In genomic region chr21:36756527-36756926, GRCh38 we compare ENCODE assay signal across 17 cellular contexts. TPM values are rescaled to one million over a fixed set of nuclear protein-coding genes. Genes with fewer than 3 reads are reported as not detected.
DNase-seq lines count a peak whose midpoint lies in the region; ATAC-seq, FAIRE-seq and TF ChIP-seq lines count a peak whose summit lies in the region.
"Had no signal": no experiment of that assay in that cellular context is flagged by ENCODE, and none has a peak within 500 bp of the region (broad histone marks: within the 10 kb centered on the region; RNA-seq: fewer than 3 reads in every experiment).

No MANE protein-coding gene starts in this region.

- H3K4me1 ChIP-seq in HepG2 (ENCODE audit: insufficient read depth, low read length) (no peaks in the 10 kb centered on the region), adrenal gland (replicated peaks in 1 of 2) (no peaks in the 10 kb centered on the region)
- H3K4me1 ChIP-seq: Peyer's patch, psoas muscle had no signal

- TF ChIP-seq POLR2A in HepG2 (IDR thresholded peaks at IDR 0.05; ENCODE audit: insufficient read depth in 1 of 2, low read depth in 2 of 2, low read length in 2 of 2) (no peak), adrenal gland (IDR thresholded peaks at IDR 0.05) (no peak)

- intact Hi-C loops in HepG2 (cut with micrococcal nuclease; ENCODE audit: unreplicated experiment) (no loop called here), adrenal gland (cut with DNase I) (no loop called here)

- CTCF ChIA-PET in HepG2 (lab: Yijun Ruan, JAX; ENCODE audit: low intra/inter-chr PET ratio, low total read pairs): no interaction called here

- TF ChIP-seq RAD21 in HepG2 (CRISPR knock-in tag; IDR thresholded peaks at IDR 0.05): no peak

- H3K79me2 ChIP-seq in HepG2 (ENCODE audit: insufficient read depth, low read length): no peaks in the 10 kb centered on the region

- ATAC-seq in HepG2 (no peak), GM19467 (IDR thresholded peaks at IDR 0.05; ENCODE audit: unreplicated experiment) (no peak)
- ATAC-seq in stimulated activated memory B cell treated with anti-CD40 and anti-IgM and Interleukin-4, amounts not matched to agents 10 μg/mL and 1 μg/mL and 100 μg/mL, for 72 hours: no peak
- ATAC-seq: activated CD8-positive, alpha-beta T cell treated with anti-CD3 and anti-CD28 coated beads, Interleukin-2, amount 10 ng/mL, durations not matched to agents 7 days and 5 days; body of pancreas; psoas muscle had no signal

- no peak overlapping the region for H2AFZ ChIP-seq in HepG2 (ENCODE audit: low read length)

- H3K27me3 ChIP-seq in HepG2 (ENCODE audit: control insufficient read depth in 1 of 2, insufficient read depth in 2 of 2, low read length in 2 of 2): no peaks in the 10 kb centered on the region
- H3K27me3 ChIP-seq in adrenal gland: no peaks in the 10 kb centered on the region
- H3K27me3 ChIP-seq: body of pancreas, Peyer's patch had no signal

- H3K4me3 ChIP-seq in LNCaP clone FGC (ENCODE audit: low read depth, low read length) (no peak overlapping the region), HepG2 (replicated peaks in 1 of 3; ENCODE audit: insufficient read depth in 1 of 3, low read depth in 2 of 3, low read length in 3 of 3) (no peak overlapping the region), adrenal gland (no peak overlapping the region)
- H3K4me3 ChIP-seq: body of pancreas, Peyer's patch, psoas muscle had no signal

- peaks cover 57% of the 10 kb centered on the region for H3K36me3 Mint-ChIP-seq in stimulated activated memory B cell treated with anti-CD40 and anti-IgM and Interleukin-4, amounts not matched to agents 10 μg/mL and 1 μg/mL and 100 μg/mL, for 72 hours

- H3K27ac Mint-ChIP-seq in stimulated activated memory B cell treated with anti-CD40 and anti-IgM and Interleukin-4, amounts not matched to agents 10 μg/mL and 1 μg/mL and 100 μg/mL, for 72 hours: no peak overlapping the region
- H3K27ac Mint-ChIP-seq: activated CD8-positive, alpha-beta T cell treated with anti-CD3 and anti-CD28 coated beads, Interleukin-2, amount 10 ng/mL, durations not matched to agents 7 days and 5 days; T-helper 1 cell treated with Interleukin-12 subunit alpha and Interleukin-12 subunit beta and Interleukin-4 antibody, amounts not matched to agents 30 μg/mL and 1 μg/mL, for 36 hours had no signal

- H3K9me3 Mint-ChIP-seq in stimulated activated memory B cell treated with anti-CD40 and anti-IgM and Interleukin-4, amounts not matched to agents 10 μg/mL and 1 μg/mL and 100 μg/mL, for 72 hours: no peaks in the 10 kb centered on the region
- H3K9me3 Mint-ChIP-seq: T-helper 1 cell treated with Interleukin-12 subunit alpha and Interleukin-12 subunit beta and Interleukin-4 antibody, amounts not matched to agents 30 μg/mL and 1 μg/mL, for 36 hours had no signal

- no peaks in the 10 kb centered on the region for H3K4me1 Mint-ChIP-seq in stimulated activated memory B cell treated with anti-CD40 and anti-IgM and Interleukin-4, amounts not matched to agents 10 μg/mL and 1 μg/mL and 100 μg/mL, for 72 hours

- FAIRE-seq in HepG2 (lab: Jason Lieb, UNC): no peak
- FAIRE-seq: endometrium had no signal

- TF ChIP-seq CTCF in LNCaP clone FGC (IDR thresholded peaks at IDR 0.05; ENCODE audit: control insufficient read depth, extremely low read depth, insufficient read depth) (no peak), HepG2 (CRISPR knock-in tag; IDR thresholded peaks at IDR 0.05) (no peak), adrenal gland (IDR thresholded peaks at IDR 0.05) (no peak)

- peak overlapping the region; percentile 5 for H3K27ac ChIP-seq in cingulate gyrus (ENCODE audit: low read depth, low read length)
- no peak overlapping the region for H3K27ac ChIP-seq in HepG2 (ENCODE audit: extremely low read length, insufficient read depth, low read length)
- no peak overlapping the region for H3K27ac ChIP-seq in adrenal gland
- H3K27ac ChIP-seq: body of pancreas, Peyer's patch, psoas muscle had no signal

- no peak overlapping the region for H3K9ac ChIP-seq in HepG2 (ENCODE audit: insufficient read depth, low read depth, low read length)

- no peak overlapping the region for H3K4me3 Mint-ChIP-seq in stimulated activated memory B cell treated with anti-CD40 and anti-IgM and Interleukin-4, amounts not matched to agents 10 μg/mL and 1 μg/mL and 100 μg/mL, for 72 hours
- H3K4me3 Mint-ChIP-seq: activated CD8-positive, alpha-beta T cell treated with anti-CD3 and anti-CD28 coated beads, Interleukin-2, amount 10 ng/mL, durations not matched to agents 7 days and 5 days; T-helper 1 cell treated with Interleukin-12 subunit alpha and Interleukin-12 subunit beta and Interleukin-4 antibody, amounts not matched to agents 30 μg/mL and 1 μg/mL, for 36 hours had no signal

- H4K20me1 ChIP-seq in HepG2 (ENCODE audit: insufficient read depth, low read length): no peaks in the 10 kb centered on the region

- POLR2A ChIA-PET in HepG2 (lab: Yijun Ruan, JAX): no interaction called here

- no TSS peak for BruUV-seq in HepG2 (replicated peaks; lab: Mats Ljungman, UMichigan)

- H3K4me2 ChIP-seq in HepG2 (ENCODE audit: low read depth, low read length): no peak overlapping the region

- TF ChIP-seq EP300 in HepG2 (IDR thresholded peaks at IDR 0.05; ENCODE audit: low read depth in 2 of 2, low read length in 2 of 2): no peak
- no peak for TF ChIP-seq EP300 in HepG2 (CRISPR knock-in tag; IDR thresholded peaks at IDR 0.05; ENCODE audit: borderline replicate concordance)

- H3K36me3 ChIP-seq in HepG2 (replicated peaks in 1 of 2; ENCODE audit: control insufficient read depth in 1 of 2, insufficient read depth in 2 of 2, low read length in 2 of 2): peaks cover 0 to 7% of the 10 kb centered on the region in 2 experiments; a peak in 1 of 5 replicates
- H3K36me3 ChIP-seq in adrenal gland (replicated peaks in 1 of 2): no peaks in the 10 kb centered on the region
- H3K36me3 ChIP-seq: Peyer's patch had no signal

- WGBS in HepG2 (ENCODE audit: low lambda C conversion rate): 87% methylated on average over 7 of the region's 7 CpGs
- WGBS in adrenal gland, 4 donors: 90 to 95% (median 94%) methylated on average over 7 of the region's 7 CpGs

- no peaks in the 10 kb centered on the region for H3K27me3 Mint-ChIP-seq in stimulated activated memory B cell treated with anti-CD40 and anti-IgM and Interleukin-4, amounts not matched to agents 10 μg/mL and 1 μg/mL and 100 μg/mL, for 72 hours

- no peaks in the 10 kb centered on the region for H3K9me3 ChIP-seq in HepG2 (ENCODE audit: low read length)
- H3K9me3 ChIP-seq in adrenal gland (replicated peaks in 1 of 3): no peaks in the 10 kb centered on the region
- H3K9me3 ChIP-seq: body of pancreas, Peyer's patch, psoas muscle had no signal

- DNase-seq in DMS53 (lab: John Stamatoyannopoulos, UW) (peak; percentile 81), LNCaP clone FGC (ENCODE audit: low read depth) (peak; percentile 68), HepG2 (ENCODE audit: low spot score) (peak; percentile 18), adrenal gland (no peak), DMS153 treated with DMSO at 0.1 percent for 48 hours (lab: John Stamatoyannopoulos, UW; ENCODE audit: unreplicated experiment) (no peak)
- DNase-seq: activated CD8-positive, alpha-beta T cell treated with anti-CD3 and anti-CD28 coated beads, Interleukin-2, amount 10 ng/mL, durations not matched to agents 7 days and 5 days; activated effector memory CD4-positive, alpha-beta T cell treated with Interleukin-2 at 50 U/mL for 16 hours; body of pancreas; DMS79 treated with DMSO at 0.1 percent for 48 hours; NCI-H345; Peyer's patch; psoas muscle had no signal

- in situ Hi-C loops in HepG2 (cut with HindIII; ENCODE audit: extremely low pct_ligation_motif_present, low pct_unique_long_range_greater_than_20kb): no loop called here

TF ChIP-seq in HepG2, 621 proteins besides CTCF, POLR2A, EP300 and RAD21 (continues in another document):
- TF ChIP-seq ZNF496 (CRISPR knock-in tag; IDR thresholded peaks at IDR 0.05; ENCODE audit: insufficient replicate concordance) (no peak), IRF2 (CRISPR knock-in tag; IDR thresholded peaks at IDR 0.05) (no peak), CEBPB (IDR thresholded peaks at IDR 0.05; ENCODE audit: borderline replicate concordance, low read depth, low read length) (no peak), ZBTB8A (CRISPR knock-in tag; IDR thresholded peaks at IDR 0.05; ENCODE audit: borderline replicate concordance, low read depth) (no peak), SPEN (CRISPR knock-in tag; IDR thresholded peaks at IDR 0.05; ENCODE audit: low read depth) (no peak), BORCS8-MEF2B (CRISPR knock-in tag; IDR thresholded peaks at IDR 0.05) (no peak), GTF2F1 (IDR thresholded peaks at IDR 0.05; ENCODE audit: low read length) (no peak), GPN1 (CRISPR knock-in tag; IDR thresholded peaks at IDR 0.05; ENCODE audit: borderline replicate concordance) (no peak)

RNA-seq across cellular contexts. Expression of gene SIM2, which starts 57.6 kb away (rescaled TPM):
- total RNA-seq in HepG2 (2016; rRNA removed; fragmentation: Illumina TruSeq; extraction: Trizol) (0.53 TPM in 2 replicates), adrenal gland (under 1 TPM in 4 of 8 donors, not detected in 4; 0.08 to 0.55 (median 0.33) TPM)
- 0.20 and 0.35 TPM in 2 replicates for total RNA-seq in HepG2 (2016; cell fraction: cytosol; rRNA removed; fragmentation: Illumina TruSeq; extraction: Trizol; ENCODE audit: low read depth)
- total RNA-seq in HepG2 (2016; cell fraction: insoluble cytoplasmic fraction; rRNA removed; fragmentation: Illumina TruSeq; extraction: Trizol): 0.22 and 0.50 TPM in 2 replicates
- total RNA-seq in HepG2 (2016; cell fraction: membrane; rRNA removed; fragmentation: Illumina TruSeq; extraction: Trizol): 0.38 and 0.49 TPM in 2 replicates
- total RNA-seq in HepG2 (2016; cell fraction: nucleus; rRNA removed; fragmentation: Illumina TruSeq; extraction: Trizol): 0.50 and 0.97 TPM in 2 replicates
- polyA plus RNA-seq in HepG2 (2011; rRNA removed) (0.12 and 0.36 TPM in 2 replicates), adrenal gland (under 1 TPM; 0.03 to 0.15 (median 0.08) TPM)
- 0.13 and 0.15 TPM in 2 replicates for polyA plus RNA-seq in HepG2 (2011; cell fraction: cytosol; rRNA removed)
- polyA plus RNA-seq in HepG2 (2011; cell fraction: nucleus; rRNA removed): 0.61 and 0.66 TPM in 2 replicates
- polyA plus RNA-seq in HepG2 (2012): 0.36 and 0.76 TPM in 2 replicates
- 0.29 TPM in 2 replicates for polyA plus RNA-seq in HepG2 (2016; cell fraction: cytosol; fragmentation: Illumina TruSeq; extraction: Trizol; ENCODE audit: low read depth)
- 0.62 and 0.96 TPM in 2 replicates for polyA plus RNA-seq in HepG2 (2016; cell fraction: insoluble cytoplasmic fraction; fragmentation: Illumina TruSeq; extraction: Trizol; ENCODE audit: low read depth)
- 0.65 and 0.81 TPM in 2 replicates for polyA plus RNA-seq in HepG2 (2016; cell fraction: membrane; fragmentation: Illumina TruSeq; extraction: Trizol; ENCODE audit: low read depth)
- 1.5 and 2.1 TPM in 2 replicates for polyA plus RNA-seq in HepG2 (2016; cell fraction: nucleus; fragmentation: Illumina TruSeq; extraction: Trizol; ENCODE audit: insufficient read depth, low read depth)
- 0.80 and 17.2 TPM in 2 replicates for polyA minus RNA-seq in HepG2 (2011; rRNA and poly(A)+ RNA removed; ENCODE audit: low replicate concordance)
- polyA minus RNA-seq in HepG2 (2011; cell fraction: cytosol; rRNA and poly(A)+ RNA removed): 0.26 TPM in 1 of 2 replicates, not detected in the other
- polyA minus RNA-seq in HepG2 (2011; cell fraction: nucleus; rRNA and poly(A)+ RNA removed): 0.77 and 1.1 TPM in 2 replicates
- total RNA-seq: activated CD8-positive, alpha-beta T cell treated with anti-CD3 and anti-CD28 coated beads, Interleukin-2, amount 10 ng/mL, durations not matched to agents 7 days and 5 days; Peyer's patch had no signal

Comparison
In these comparisons a context has a peak if more than half of its experiments do, and no peak if none do; other contexts are left out.
1. DNase-seq: peak in DMS53 (single experiment), LNCaP clone FGC (single experiment) and HepG2 (single experiment); none in adrenal gland (0 of 7) and DMS153 treated with DMSO at 0.1 percent for 48 hours (single experiment).